In the genomic region with DNA sequence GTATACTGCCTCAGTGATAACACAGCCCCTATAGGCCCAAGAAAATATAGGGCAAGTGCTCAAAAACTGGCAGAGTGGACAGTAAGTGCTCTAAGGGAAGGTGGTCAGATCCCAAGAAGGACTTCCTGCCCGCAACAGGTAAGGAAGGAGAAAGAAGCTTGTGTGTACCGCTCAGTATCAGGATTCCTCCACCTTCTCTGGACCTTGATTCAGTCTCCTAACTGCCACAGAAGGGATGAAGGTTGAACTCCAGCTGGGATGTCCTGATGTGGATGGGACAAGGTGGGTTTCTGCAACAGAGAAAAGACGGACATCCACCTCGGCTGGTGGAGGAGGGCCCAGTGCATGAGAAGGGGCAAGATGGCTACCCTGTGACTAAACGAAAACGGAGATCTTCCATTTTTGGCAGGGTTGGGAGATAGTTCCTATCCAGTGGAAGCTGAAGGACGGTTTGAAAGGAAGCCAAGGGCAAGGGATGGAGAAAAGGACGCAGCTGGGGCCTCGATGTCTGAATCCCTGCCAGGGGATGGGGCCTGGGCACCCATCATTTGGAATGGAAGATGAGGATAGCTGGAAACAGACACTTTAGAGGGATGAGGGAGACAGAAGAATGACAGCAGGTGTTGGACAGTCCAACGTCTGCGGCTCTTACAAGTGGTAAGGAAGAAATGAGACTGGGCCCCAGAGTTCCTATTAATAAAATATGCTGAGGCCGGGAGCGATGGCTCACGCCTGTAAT, we compare ENCODE assay signal across 11 cellular contexts. TPM values are rescaled to one million over a fixed set of nuclear protein-coding genes. Genes with fewer than 3 reads are reported as not detected.
DNase-seq lines count a peak whose midpoint lies in the region; ATAC-seq and TF ChIP-seq lines count a peak whose summit lies in the region.
"Had no signal": no experiment of that assay in that cellular context is flagged by ENCODE, and none has a peak within 500 bp of the region (broad histone marks: within the 10 kb centered on the region; RNA-seq: fewer than 3 reads in every experiment).

No MANE protein-coding gene starts in this region.

- H3F3A ChIP-seq in neural progenitor cell (ENCODE audit: low read depth): peaks cover 27% of the 10 kb centered on the region

- DNase-seq in DND-41 (no peak), NB4 (ENCODE audit: low read depth) (no peak), neural progenitor cell (ENCODE audit: low spot score) (no peak), GDM1 (lab: John Stamatoyannopoulos, UW) (no peak), iPS-NIHi7 (ENCODE audit: extremely low spot score) (no peak), DMS114 treated with DMSO at 0.1 percent for 48 hours (lab: John Stamatoyannopoulos, UW; ENCODE audit: unreplicated experiment) (no peak), RPMI8226 (no peak)
- DNase-seq: cortex of kidney had no signal

- peak overlapping the region; percentile 9 for H3K27ac Mint-ChIP-seq in neural progenitor cell

- TF ChIP-seq POLR2A in NB4 (IDR thresholded peaks at IDR 0.05; ENCODE audit: extremely low read depth, insufficient read length): no peak

- H3K4me3 ChIP-seq in DND-41 (ENCODE audit: low read depth in 1 of 2, low read length in 2 of 2) (peak overlapping the region; percentile 6 to 97; a peak in 3 of 4 replicates), NB4 (ENCODE audit: low read depth, low read length) (peak overlapping the region; percentile 79), ectodermal cell (ENCODE audit: insufficient read depth, low read depth, low read length) (peak overlapping the region; percentile 78), neural progenitor cell (peak overlapping the region; percentile 76)

- peaks cover 84% of the 10 kb centered on the region for H3K36me3 ChIP-seq in DND-41 (ENCODE audit: insufficient read depth, low read length)
- H3K36me3 ChIP-seq in ectodermal cell (ENCODE audit: control insufficient read depth, insufficient read depth, low read length): peaks cover 23% of the 10 kb centered on the region
- no peaks in the 10 kb centered on the region for H3K36me3 ChIP-seq in neural progenitor cell

- H3K4me2 ChIP-seq in DND-41 (ENCODE audit: insufficient read depth, low read length): peak overlapping the region; percentile 76
- H3K4me2 ChIP-seq in neural progenitor cell: peak overlapping the region; percentile 94

- H3K4me1 ChIP-seq in DND-41 (ENCODE audit: insufficient read depth, low read length) (peaks cover 85% of the 10 kb centered on the region), ectodermal cell (ENCODE audit: control insufficient read depth, insufficient read depth, low read length) (peaks cover 15% of the 10 kb centered on the region), neural progenitor cell (peaks cover 9% of the 10 kb centered on the region)

- peaks cover 33% of the 10 kb centered on the region for H3K4me1 Mint-ChIP-seq in neural progenitor cell

- H3K9me3 ChIP-seq in DND-41 (ENCODE audit: insufficient read depth, low read length, severe bottlenecking) (no peaks in the 10 kb centered on the region), ectodermal cell (ENCODE audit: control insufficient read depth, low read length) (no peaks in the 10 kb centered on the region), neural progenitor cell (ENCODE audit: low read depth) (no peaks in the 10 kb centered on the region)

- peaks cover 96% of the 10 kb centered on the region for H3K79me2 ChIP-seq in DND-41 (ENCODE audit: insufficient read depth, low read length)
- H3K79me2 ChIP-seq in neural progenitor cell (ENCODE audit: low read depth): peaks cover 66% of the 10 kb centered on the region

- peaks cover 14% of the 10 kb centered on the region for H3K36me3 Mint-ChIP-seq in neural progenitor cell

- H4K20me1 ChIP-seq in DND-41 (ENCODE audit: insufficient read depth, low read length): peaks cover 75% of the 10 kb centered on the region
- H4K20me1 ChIP-seq in neural progenitor cell (ENCODE audit: low read depth): peaks cover 49% of the 10 kb centered on the region

- peaks cover 15% of the 10 kb centered on the region for H3K27me3 Mint-ChIP-seq in neural progenitor cell (ENCODE audit: insufficient read depth, low read depth)

- H3K27ac ChIP-seq in DND-41 (ENCODE audit: low read length) (peak overlapping the region; percentile 97), ectodermal cell (ENCODE audit: insufficient read depth, low read depth, low read length, poor library complexity, severe bottlenecking) (no peak overlapping the region), neural progenitor cell (no peak overlapping the region)

- peak overlapping the region; percentile 95 for H3K4me3 Mint-ChIP-seq in neural progenitor cell

- TF ChIP-seq CTCF in DND-41 (IDR thresholded peaks at IDR 0.05; ENCODE audit: borderline replicate concordance, extremely low read depth, low read length, poor library complexity, severe bottlenecking) (no peak), NB4 (IDR thresholded peaks at IDR 0.05; ENCODE audit: low read depth, low read length) (no peak), neural progenitor cell (IDR thresholded peaks at IDR 0.05) (no peak)

- H3K27me3 ChIP-seq in DND-41 (ENCODE audit: insufficient read depth, low read length, poor library complexity): no peaks in the 10 kb centered on the region
- H3K27me3 ChIP-seq in ectodermal cell (ENCODE audit: control insufficient read depth, insufficient read depth, low read length, poor library complexity, severe bottlenecking): no peaks in the 10 kb centered on the region
- no peaks in the 10 kb centered on the region for H3K27me3 ChIP-seq in neural progenitor cell

- H2AFZ ChIP-seq in DND-41 (ENCODE audit: low read depth, low read length) (no peak overlapping the region), neural progenitor cell (replicated peaks) (no peak overlapping the region)

- 92 to 93% methylated on average over 14 of the region's 14 CpGs for WGBS in ectodermal cell, 2 experiments

- peak overlapping the region; percentile 94 for H3K9ac ChIP-seq in DND-41 (ENCODE audit: low read depth, low read length)
- no peak overlapping the region for H3K9ac ChIP-seq in neural progenitor cell

- ATAC-seq in DND-41 (ENCODE audit: insufficient read depth, low read depth): no peak
- ATAC-seq: right cardiac atrium had no signal

- no peaks in the 10 kb centered on the region for H3K9me3 Mint-ChIP-seq in neural progenitor cell

RNA-seq across cellular contexts. Expression of gene ATF5, which starts 1.3 kb away (rescaled TPM):
- polyA plus RNA-seq in ectodermal cell (2013, experiment 1 of 4): 16.0 TPM
- 13.4 TPM for polyA plus RNA-seq in ectodermal cell (2013, experiment 2 of 4)
- 10.0 TPM for polyA plus RNA-seq in ectodermal cell (2013, experiment 3 of 4)
- polyA plus RNA-seq in ectodermal cell (2013, experiment 4 of 4): 10.5 TPM
- total RNA-seq in neural progenitor cell (ENCODE audit: low replicate concordance): 1.6 and 10.6 TPM in 2 replicates

RNA-seq across cellular contexts. Expression of gene NUP62, which starts 1.6 kb away (rescaled TPM):
- polyA plus RNA-seq in ectodermal cell (2013, experiment 1 of 4): 109 TPM
- 119 TPM for polyA plus RNA-seq in ectodermal cell (2013, experiment 2 of 4)
- 90.7 TPM for polyA plus RNA-seq in ectodermal cell (2013, experiment 3 of 4)
- polyA plus RNA-seq in ectodermal cell (2013, experiment 4 of 4): 95.0 TPM
- total RNA-seq in neural progenitor cell (ENCODE audit: low replicate concordance): 48.2 and 83.8 TPM in 2 replicates

RNA-seq across cellular contexts. Expression of gene IL4I1, which starts 31.0 kb away (rescaled TPM):
- 1.3 TPM for polyA plus RNA-seq in ectodermal cell (2013, experiment 1 of 4)
- 0.62 TPM for polyA plus RNA-seq in ectodermal cell (2013, experiment 2 of 4)
- polyA plus RNA-seq in ectodermal cell (2013, experiment 3 of 4): 0.43 TPM
- polyA plus RNA-seq in ectodermal cell (2013, experiment 4 of 4): 0.61 TPM
- total RNA-seq in neural progenitor cell (ENCODE audit: low replicate concordance): 0.56 TPM in 1 of 2 replicates, not detected in the other
- total RNA-seq: SK-MEL-5 had no signal

RNA-seq across cellular contexts. Expression of gene SIGLEC11, which starts 33.3 kb away (rescaled TPM):
- not detected for polyA plus RNA-seq in ectodermal cell (2013, experiment 1 of 4)
- polyA plus RNA-seq in ectodermal cell (2013, experiment 2 of 4): not detected
- polyA plus RNA-seq in ectodermal cell (2013, experiment 3 of 4): not detected
- not detected for polyA plus RNA-seq in ectodermal cell (2013, experiment 4 of 4)
- total RNA-seq in neural progenitor cell (ENCODE audit: low replicate concordance): not detected in 2 replicates
- total RNA-seq: SK-MEL-5 had no signal

RNA-seq across cellular contexts. Expression of gene TBC1D17, which starts 50.2 kb away (rescaled TPM):
- polyA plus RNA-seq in ectodermal cell (2013, experiment 1 of 4): 45.7 TPM
- 42.6 TPM for polyA plus RNA-seq in ectodermal cell (2013, experiment 2 of 4)
- polyA plus RNA-seq in ectodermal cell (2013, experiment 3 of 4): 37.5 TPM
- polyA plus RNA-seq in ectodermal cell (2013, experiment 4 of 4): 41.5 TPM
- 10.4 and 15.9 TPM in 2 replicates for total RNA-seq in neural progenitor cell (ENCODE audit: low replicate concordance)
